Comparison of ENCODE assay signal across 2 cellular contexts in genomic region chr15:56293495-56294292, GRCh38.
TF ChIP-seq lines count a peak whose summit lies in the region.

No MANE protein-coding gene starts in this region.

TF ChIP-seq in IMR-90, 13 proteins besides CTCF, POLR2A, EP300 and RAD21:
- no peak for TF ChIP-seq USF2 (IDR thresholded peaks at IDR 0.05; ENCODE audit: low read depth, low read length)
- TF ChIP-seq SMC3 (IDR thresholded peaks at IDR 0.05; ENCODE audit: low read depth, low read length): no peak
- no peak for TF ChIP-seq RFX5 (IDR thresholded peaks at IDR 0.05; ENCODE audit: low read depth, low read length)
- no peak for TF ChIP-seq RCOR1 (IDR thresholded peaks at IDR 0.05; ENCODE audit: insufficient replicate concordance, low read length)
- no peak for TF ChIP-seq CHD1 (IDR thresholded peaks at IDR 0.05; ENCODE audit: low read depth, low read length)
- no peak for TF ChIP-seq NFE2L2 (IDR thresholded peaks at IDR 0.05; ENCODE audit: low read depth, low read length)
- TF ChIP-seq MAFK (IDR thresholded peaks at IDR 0.05; ENCODE audit: low read depth, low read length): no peak
- no peak for TF ChIP-seq MAZ (IDR thresholded peaks at IDR 0.05; ENCODE audit: borderline replicate concordance, low read depth, low read length)
- no peak for TF ChIP-seq FOS (IDR thresholded peaks at IDR 0.05; ENCODE audit: low read depth, low read length)
- no peak for TF ChIP-seq BHLHE40 (IDR thresholded peaks at IDR 0.05; ENCODE audit: low read depth, low read length)
- TF ChIP-seq ELK1 (IDR thresholded peaks at IDR 0.05; ENCODE audit: borderline replicate concordance, low read depth, low read length): no peak
- TF ChIP-seq CEBPB (IDR thresholded peaks at IDR 0.05; ENCODE audit: low read depth, low read length): no peak
- TF ChIP-seq MXI1 (IDR thresholded peaks at IDR 0.05; ENCODE audit: borderline replicate concordance, low read depth, low read length): no peak

TF ChIP-seq in H1, 55 proteins besides CTCF, POLR2A, EP300 and RAD21:
- no peak for TF ChIP-seq RBBP5 (IDR thresholded peaks at IDR 0.05; ENCODE audit: borderline replicate concordance, low read depth, low read length)
- no peak for TF ChIP-seq GTF2F1 (IDR thresholded peaks at IDR 0.05; ENCODE audit: borderline replicate concordance, low read depth, low read length)
- no peak for TF ChIP-seq RXRA (IDR thresholded peaks at IDR 0.05; ENCODE audit: insufficient read depth, low read depth, low read length)
